ENCODE assay signal across 18 cellular contexts in the genomic region with DNA sequence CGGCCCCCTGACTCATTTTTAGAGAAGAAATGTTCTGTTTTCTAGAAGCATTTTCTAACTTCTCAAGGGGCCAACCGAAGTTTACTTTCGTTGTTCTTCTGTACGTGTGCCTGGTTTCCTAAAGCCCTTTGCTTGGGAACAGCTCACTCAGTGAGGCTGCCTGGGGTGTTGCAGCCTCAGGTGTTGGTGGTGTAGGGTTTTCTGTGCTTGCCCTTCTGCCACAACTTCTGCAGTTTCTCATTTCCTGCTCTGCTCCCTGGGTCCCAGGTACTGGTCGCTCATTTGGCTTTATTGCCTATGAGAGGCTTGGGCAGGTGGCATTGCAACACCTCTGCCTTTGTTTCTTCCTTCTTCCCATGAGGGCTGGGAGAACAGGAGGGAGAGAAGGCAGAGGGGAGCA.
"Had no signal": no experiment of that assay in that cellular context is flagged by ENCODE, and none has a peak within 500 bp of the region (broad histone marks: within the 10 kb centered on the region; RNA-seq: fewer than 3 reads in every experiment).

No MANE protein-coding gene starts in this region.

- H3K9me3 ChIP-seq: colonic mucosa, left lung, mucosa of descending colon, thyroid gland had no signal

- H3K36me3 Mint-ChIP-seq: activated naive CD8-positive, alpha-beta T cell treated with anti-CD3 and anti-CD28 coated beads for 36 hours had no signal

- H3K36me3 ChIP-seq: colonic mucosa, left lung, thyroid gland had no signal

- H3K4me3 Mint-ChIP-seq: activated CD4-positive, alpha-beta memory T cell treated with anti-CD3 and anti-CD28 coated beads, Interleukin-2, amount 10 ng/mL, durations not matched to agents 7 days and 5 days; activated naive CD8-positive, alpha-beta T cell treated with anti-CD3 and anti-CD28 coated beads for 36 hours; naive thymus-derived CD4-positive, alpha-beta T cell; T-helper 2 cell treated with Interferon-gamma antibody and Interleukin-4, amounts not matched to agents 5 μg/mL and 100 μg/mL, for 36 hours had no signal

- ATAC-seq: body of pancreas; esophagus mucosa; left lung; mucosa of descending colon; naive thymus-derived CD4-positive, alpha-beta T cell had no signal

- H3K27me3 Mint-ChIP-seq: activated CD4-positive, alpha-beta memory T cell treated with anti-CD3 and anti-CD28 coated beads, Interleukin-2, amount 10 ng/mL, durations not matched to agents 7 days and 5 days; activated naive CD8-positive, alpha-beta T cell treated with anti-CD3 and anti-CD28 coated beads for 36 hours had no signal

- H3K27ac Mint-ChIP-seq: activated CD4-positive, alpha-beta memory T cell treated with anti-CD3 and anti-CD28 coated beads, Interleukin-2, amount 10 ng/mL, durations not matched to agents 7 days and 5 days; activated naive CD8-positive, alpha-beta T cell treated with anti-CD3 and anti-CD28 coated beads for 36 hours; T-helper 2 cell treated with Interferon-gamma antibody and Interleukin-4, amounts not matched to agents 5 μg/mL and 100 μg/mL, for 36 hours had no signal

- H3K27ac ChIP-seq: body of pancreas, colonic mucosa, left lung, thyroid gland had no signal

- DNase-seq: activated CD4-positive, alpha-beta memory T cell treated with anti-CD3 and anti-CD28 coated beads, Interleukin-2, amount 10 ng/mL, durations not matched to agents 7 days and 5 days; activated CD8-positive, alpha-beta memory T cell treated with anti-CD3 and anti-CD28 coated beads, Interleukin-2, amount 50 U/mL, for 4 hours; activated naive CD8-positive, alpha-beta T cell treated with anti-CD3 and anti-CD28 coated beads for 36 hours; amygdala; body of pancreas; central memory CD4-positive, alpha-beta T cell; colonic mucosa; islet precursor cell; left lung; mammary epithelial cell; mucosa of descending colon; naive thymus-derived CD4-positive, alpha-beta T cell; retina; stimulated activated CD4-positive, alpha-beta T cell treated with anti-CD3 and anti-CD28 coated beads, Interleukin-12 subunit alpha, Interleukin-12 subunit beta, amount 100 ng/mL, for 4 hours; stimulated activated CD4-positive, alpha-beta T cell treated with anti-CD3 and anti-CD28 coated beads, Interleukin-2, amount 100 ng/mL, for 24 hours; thyroid gland had no signal
